22 cellular contexts compared by ENCODE assay signal in the genomic region with DNA sequence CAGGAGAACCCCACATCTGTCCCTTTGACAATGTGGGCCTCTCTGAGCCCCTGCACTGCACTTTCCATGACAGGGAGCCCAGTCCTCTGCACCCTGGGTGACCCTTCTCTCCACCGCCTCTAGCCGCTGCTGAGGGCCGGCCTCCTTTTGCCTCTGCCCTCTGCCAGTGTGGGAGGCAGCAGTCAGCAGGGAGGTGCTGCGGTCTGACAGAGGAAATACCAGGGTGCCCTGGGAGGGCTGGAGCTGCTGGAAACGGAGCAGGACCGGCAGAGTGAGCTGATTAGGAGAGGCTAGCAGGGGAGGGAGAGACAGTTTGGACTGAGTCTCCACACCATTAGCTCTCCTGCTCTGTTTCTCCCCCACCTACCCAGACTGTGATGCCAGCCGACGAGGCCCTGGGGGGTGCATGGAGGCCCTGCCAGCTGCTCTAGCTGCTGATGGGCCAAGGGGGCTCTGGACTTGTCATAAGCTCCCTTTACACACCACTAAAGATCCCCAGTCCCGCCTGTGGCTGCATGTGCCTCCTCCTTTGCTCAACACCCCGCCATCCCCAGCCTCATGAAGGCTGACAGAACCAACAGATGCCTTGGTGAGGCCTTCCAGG.
DNase-seq lines count a peak whose midpoint lies in the region; ATAC-seq, FAIRE-seq and TF ChIP-seq lines count a peak whose summit lies in the region.
"Had no signal": no experiment of that assay in that cellular context is flagged by ENCODE, and none has a peak within 500 bp of the region (broad histone marks: within the 10 kb centered on the region; RNA-seq: fewer than 3 reads in every experiment).

No MANE protein-coding gene starts in this region.

- H3K9ac ChIP-seq in kidney (ENCODE audit: low read length in 2 of 2) = no peak overlapping the region

- no peak for TF ChIP-seq CTCF in kidney (IDR thresholded peaks at IDR 0.05; ENCODE audit: borderline replicate concordance, extremely low read depth, insufficient read depth)

- no peaks in the 10 kb centered on the region for H3K9me3 ChIP-seq in kidney (ENCODE audit: control insufficient read depth in 1 of 2, low read length in 2 of 2)
- H3K9me3 ChIP-seq: SJSA1 had no signal

- no peaks in the 10 kb centered on the region for H3K4me1 ChIP-seq in kidney (ENCODE audit: control insufficient read depth in 1 of 2, insufficient read depth in 1 of 2, low read depth in 1 of 2, low read length in 2 of 2)
- H3K4me1 ChIP-seq: SJSA1 had no signal

- FAIRE-seq in kidney (lab: Jason Lieb, UNC) = no peak

- no peak for ATAC-seq in GM18907 (IDR thresholded peaks at IDR 0.05; ENCODE audit: unreplicated experiment)
- ATAC-seq: Panc1 had no signal

- H3K27ac ChIP-seq in kidney (ENCODE audit: low read depth in 2 of 2, low read length in 2 of 2) = no peak overlapping the region
- H3K27ac ChIP-seq: C4-2B, SJSA1 had no signal

- no peaks in the 10 kb centered on the region for H3K36me3 ChIP-seq in kidney (ENCODE audit: control insufficient read depth in 1 of 2, insufficient read depth in 2 of 2, low read length in 2 of 2)
- H3K36me3 ChIP-seq: SJSA1 had no signal

- intact Hi-C loops in kidney (cut with DNase I) = no loop called here

- DNase-seq in HT1080 (ENCODE audit: low read depth) (peak; percentile 10), RPMI8226 (peak; percentile 29), kidney (peak; percentile 42), GM03348 (ENCODE audit: low spot score) (no peak), activated gamma-delta T cell (lab: John Stamatoyannopoulos, UW) (no peak), cerebellar nuclear complex (lab: John Stamatoyannopoulos, UW) (no peak)
- DNase-seq: CD8-positive, alpha-beta memory T cell; EL; GF-D8; H7; Karpas-422; NCI-H1092; NCI-H1436; NCI-H187 treated with DMSO at 0.1 percent for 48 hours; NCI-H2227 treated with DMSO at 0.1 percent for 48 hours; NCI-H510A treated with DMSO at 0.1 percent for 48 hours; NCI-H748 treated with DMSO at 0.1 percent for 48 hours; NK-92 treated with Interleukin-12 subunit alpha and Interleukin-12 subunit beta, amount 100 ng/mL, for 24 hours had no signal

- no peak overlapping the region for H3K4me3 ChIP-seq in kidney (ENCODE audit: low read length in 2 of 2)
- H3K4me3 ChIP-seq: SJSA1 had no signal

Comparison
In these comparisons a context has a peak if more than half of its experiments do, and no peak if none do; other contexts are left out.
1. DNase-seq: peak in HT1080 (single experiment), RPMI8226 (single experiment) and kidney (single experiment); none in GM03348 (single experiment), activated gamma-delta T cell (single experiment) and cerebellar nuclear complex (0 of 2).